Comparison of ENCODE assay signal across 1 cellular context in genomic region chr9:124768275-124768674, GRCh38.
A peak's percentile ranks its signal among the peaks of the same experiment; 100 is the strongest.
TF ChIP-seq lines count a peak whose summit lies in the region.

No MANE protein-coding gene starts in this region.

TF ChIP-seq in K562, 482 proteins besides CTCF, POLR2A, EP300 and RAD21:
- TF ChIP-seq CEBPG (CRISPR knock-in tag; IDR thresholded peaks at IDR 0.05) (no peak), CEBPG (tag; conservative IDR thresholded peaks at IDR 0.05 in 1 of 2, IDR thresholded peaks at IDR 0.05 in 1 of 2) (peak; percentile 39 to 85; a peak in 3 of 4 replicates), CEBPB (tag; IDR thresholded peaks at IDR 0.05) (peak; percentile 80), DACH1 (IDR thresholded peaks at IDR 0.05; ENCODE audit: partially characterized antibody) (peak; percentile 38), TEAD4 (IDR thresholded peaks at IDR 0.05; ENCODE audit: low read length) (0 out of 2 replicates have a peak, but pooled peaks have one; percentile 12), TEAD4 (CRISPR knock-in tag; IDR thresholded peaks at IDR 0.05; ENCODE audit: borderline replicate concordance) (no peak), ZNF592 (IDR thresholded peaks at IDR 0.05) (no peak)
TF ChIP-seq in K562: peak in this region for 4.
